23 cellular contexts compared by ENCODE assay signal in genomic region chr5:168327451-168327850, GRCh38. TPM values are rescaled to one million over a fixed set of nuclear protein-coding genes. Genes with fewer than 3 reads are reported as not detected.
A peak's percentile ranks its signal among the peaks of the same experiment; 100 is the strongest.
DNase-seq lines count a peak whose midpoint lies in the region; ATAC-seq, FAIRE-seq and TF ChIP-seq lines count a peak whose summit lies in the region.
"Had no signal": no experiment of that assay in that cellular context is flagged by ENCODE, and none has a peak within 500 bp of the region (broad histone marks: within the 10 kb centered on the region; RNA-seq: fewer than 3 reads in every experiment).

No MANE protein-coding gene starts in this region.

- no peak for FAIRE-seq in kidney (lab: Jason Lieb, UNC)
- FAIRE-seq: D721Med, GM12878, HTR-8/SVneo had no signal

- peaks cover 68% of the 10 kb centered on the region for H3K79me2 ChIP-seq in GM23338 (replicated peaks; ENCODE audit: insufficient read depth)
- peaks cover 88% of the 10 kb centered on the region for H3K79me2 ChIP-seq in PC-9 (ENCODE audit: low read depth)

- ATAC-seq in GM23338 (no peak), GM19328 (IDR thresholded peaks at IDR 0.05; ENCODE audit: unreplicated experiment) (no peak)
- ATAC-seq: GM12878, Panc1 had no signal

- H4K20me1 ChIP-seq in GM23338 (replicated peaks; ENCODE audit: insufficient read depth) (peaks cover 13% of the 10 kb centered on the region; the same call in 1 of the 2 replicates), PC-9 (ENCODE audit: insufficient read depth) (0 out of 2 replicates have a peak, but pooled peaks cover 5% of the 10 kb centered on the region)

- H3K4me1 Mint-ChIP-seq in GM23338: peaks cover 61% of the 10 kb centered on the region
- H3K4me1 Mint-ChIP-seq in progenitor cell of endocrine pancreas (ENCODE audit: low read depth): peaks cover 52% of the 10 kb centered on the region
- peaks cover 45% of the 10 kb centered on the region for H3K4me1 Mint-ChIP-seq in nephron progenitor cell

- no peak overlapping the region for H3K9ac ChIP-seq in kidney (ENCODE audit: low read length in 2 of 2)

- H3K36me3 ChIP-seq in GM23338 (ENCODE audit: insufficient read depth): no peaks in the 10 kb centered on the region
- no peaks in the 10 kb centered on the region for H3K36me3 ChIP-seq in PC-9 (ENCODE audit: low read depth)
- H3K36me3 ChIP-seq in kidney (ENCODE audit: control insufficient read depth in 1 of 2, insufficient read depth in 2 of 2, low read length in 2 of 2): no peaks in the 10 kb centered on the region

- no peak overlapping the region for H3K27ac ChIP-seq in GM23338 (ENCODE audit: low read depth)
- H3K27ac ChIP-seq in PC-9: peak overlapping the region; percentile 78
- H3K27ac ChIP-seq in kidney (ENCODE audit: low read depth in 2 of 2, low read length in 2 of 2): peak overlapping the region; percentile 28 to 93
- H3K27ac ChIP-seq: HL-60, SK-N-MC had no signal

- H3F3A ChIP-seq in GM23338 (replicated peaks; ENCODE audit: low read depth) (peaks cover 8% of the 10 kb centered on the region), PC-9 (ENCODE audit: insufficient read depth, low read depth) (peaks cover 81% of the 10 kb centered on the region)

- no peak overlapping the region for H2AFZ ChIP-seq in GM23338
- H2AFZ ChIP-seq in PC-9: no peak overlapping the region

- H3K36me3 Mint-ChIP-seq in GM23338 (ENCODE audit: low read depth) (no peaks in the 10 kb centered on the region), progenitor cell of endocrine pancreas (ENCODE audit: insufficient read depth) (no peaks in the 10 kb centered on the region), nephron progenitor cell (ENCODE audit: low read depth) (no peaks in the 10 kb centered on the region)
- H3K36me3 Mint-ChIP-seq: CD4-positive, alpha-beta memory T cell had no signal

- H3K4me2 ChIP-seq in GM23338: 0 out of 2 replicates have a peak overlapping the region, but pooled peaks have one; percentile 68
- peak overlapping the region; percentile 76 for H3K4me2 ChIP-seq in PC-9

- BruUV-seq in PC-9 (replicated peaks; lab: Mats Ljungman, UMichigan): no TSS peak

- H3K27me3 ChIP-seq in GM23338 (ENCODE audit: insufficient read depth): no peaks in the 10 kb centered on the region
- no peaks in the 10 kb centered on the region for H3K27me3 ChIP-seq in PC-9 (ENCODE audit: insufficient read depth, low read depth)

- DNase-seq in GM23338 (ENCODE audit: low spot score): no peak
- DNase-seq in PC-9: no peak
- no peak for DNase-seq in kidney
- DNase-seq in progenitor cell of endocrine pancreas (ENCODE audit: low spot score, unreplicated experiment): no peak
- no peak for DNase-seq in nephron progenitor cell
- DNase-seq in stimulated activated CD4-positive, alpha-beta T cell treated with anti-CD3 and anti-CD28 coated beads, Interleukin-1b, Interleukin-23, amount 100 ng/mL, for 48 hours: no peak
- DNase-seq in activated CD8-positive, alpha-beta memory T cell treated with anti-CD3 and anti-CD28 coated beads, Interleukin-2, amount 50 U/mL, for 48 hours: no peak
- DNase-seq: CD4-positive, alpha-beta memory T cell; DND-41; GDM1; H7; NCI-H1105; NCI-H1694 treated with DMSO at 0.1 percent for 48 hours; NCI-H510A; NCI-H774; Right ventricle myocardium superior had no signal

- H3K9me2 ChIP-seq in GM23338 (ENCODE audit: insufficient read depth) (no peaks in the 10 kb centered on the region), PC-9 (ENCODE audit: insufficient read depth) (no peaks in the 10 kb centered on the region)

- CTCF ChIA-PET in PC-9 (lab: Charles Lee): no interaction called here

- H3K4me3 Mint-ChIP-seq in GM23338 (no peak overlapping the region), progenitor cell of endocrine pancreas (ENCODE audit: low read depth) (no peak overlapping the region), nephron progenitor cell (no peak overlapping the region)
- H3K4me3 Mint-ChIP-seq: CD4-positive, alpha-beta memory T cell had no signal

- H3K9me3 Mint-ChIP-seq in GM23338 (no peaks in the 10 kb centered on the region), progenitor cell of endocrine pancreas (ENCODE audit: low read depth) (no peaks in the 10 kb centered on the region), nephron progenitor cell (no peaks in the 10 kb centered on the region)
- H3K9me3 Mint-ChIP-seq: CD4-positive, alpha-beta memory T cell had no signal

- TF ChIP-seq CTCF in GM23338 (conservative IDR thresholded peaks at IDR 0.05; ENCODE audit: low read depth in 2 of 2) (no peak), PC-9 (conservative IDR thresholded peaks at IDR 0.05) (no peak), kidney (IDR thresholded peaks at IDR 0.05; ENCODE audit: borderline replicate concordance, extremely low read depth, insufficient read depth) (no peak), progenitor cell of endocrine pancreas (IDR thresholded peaks at IDR 0.05; ENCODE audit: unreplicated experiment) (no peak), nephron progenitor cell (IDR thresholded peaks at IDR 0.05) (no peak)

- H3K27me3 Mint-ChIP-seq in GM23338 (ENCODE audit: insufficient read depth, low read depth, poor library complexity) (peaks cover 3% of the 10 kb centered on the region), progenitor cell of endocrine pancreas (no peaks in the 10 kb centered on the region), nephron progenitor cell (ENCODE audit: low read depth, poor library complexity) (no peaks in the 10 kb centered on the region)

- intact Hi-C loops in PC-9 (cut with micrococcal nuclease; ENCODE audit: unreplicated experiment) (no loop called here), kidney (cut with DNase I) (no loop called here)

- H3K9me3 ChIP-seq in PC-9 (ENCODE audit: insufficient read depth, low read depth) (no peaks in the 10 kb centered on the region), kidney (ENCODE audit: control insufficient read depth in 1 of 2, low read length in 2 of 2) (no peaks in the 10 kb centered on the region)

- H3K27ac Mint-ChIP-seq in GM23338 (no peak overlapping the region), progenitor cell of endocrine pancreas (peak overlapping the region; percentile 96), nephron progenitor cell (no peak overlapping the region)
- H3K27ac Mint-ChIP-seq: CD4-positive, alpha-beta memory T cell had no signal

- H3K4me1 ChIP-seq in GM23338 (ENCODE audit: insufficient read depth): peaks cover 51% of the 10 kb centered on the region
- peaks cover 99% of the 10 kb centered on the region for H3K4me1 ChIP-seq in PC-9 (replicated peaks; ENCODE audit: insufficient read depth)
- H3K4me1 ChIP-seq in kidney (ENCODE audit: control insufficient read depth in 1 of 2, insufficient read depth in 1 of 2, low read depth in 1 of 2, low read length in 2 of 2): peaks cover 26 to 44% of the 10 kb centered on the region in 2 donors

- POLR2A ChIA-PET in PC-9 (lab: Charles Lee; ENCODE audit: unreplicated experiment): no interaction called here

- H3K4me3 ChIP-seq in GM23338: no peak overlapping the region
- no peak overlapping the region for H3K4me3 ChIP-seq in PC-9
- H3K4me3 ChIP-seq in kidney (ENCODE audit: low read length in 2 of 2): no peak overlapping the region
- H3K4me3 ChIP-seq: GM12878, SK-N-MC had no signal

TF ChIP-seq in GM23338, 12 proteins besides CTCF, POLR2A, EP300 and RAD21 (continues in another document):
- no peak for TF ChIP-seq ZNF331 (CRISPR knock-in tag; IDR thresholded peaks at IDR 0.05; ENCODE audit: low read depth)
- no peak for TF ChIP-seq ZNF114 (CRISPR knock-in tag; IDR thresholded peaks at IDR 0.05)
- no peak for TF ChIP-seq STAT1 (IDR thresholded peaks at IDR 0.05; ENCODE audit: unreplicated experiment)
- TF ChIP-seq POLR2AphosphoS5 (IDR thresholded peaks at IDR 0.05; ENCODE audit: low read depth): no peak
- no peak for TF ChIP-seq CREB1 (CRISPR knock-in tag; IDR thresholded peaks at IDR 0.05; ENCODE audit: low read depth)
- no peak for TF ChIP-seq EZH2phosphoT487 (IDR thresholded peaks at IDR 0.05; ENCODE audit: unreplicated experiment)
- TF ChIP-seq JUNB (IDR thresholded peaks at IDR 0.05; ENCODE audit: unreplicated experiment): no peak

RNA-seq across cellular contexts. Expression of gene WWC1, which starts 36.0 kb away (rescaled TPM):
- total RNA-seq in GM23338 (2014; rRNA removed; shearing (Covaris generic)): 27.8 and 33.2 TPM in 2 replicates
- polyA plus RNA-seq in GM23338 (2016; fragmentation: Nextera tagmentation; extraction: Ambion mirVana) (23.6 and 25.4 TPM in 2 replicates), kidney (ENCODE audit: insufficient read depth, low read depth, low replicate concordance) (74.4 TPM)
- total RNA-seq in PC-9 (2021) (79.5 and 97.7 TPM in 2 replicates), kidney (174 TPM), progenitor cell of endocrine pancreas (62.3 and 70.3 TPM in 2 replicates)
